ENCODE assay signal across 26 cellular contexts in genomic region chr2:120550274-120550673, GRCh38.
"Had no signal": no experiment of that assay in that cellular context is flagged by ENCODE, and none has a peak within 500 bp of the region (broad histone marks: within the 10 kb centered on the region; RNA-seq: fewer than 3 reads in every experiment).

No MANE protein-coding gene starts in this region.

- H3K27ac ChIP-seq: cardiac muscle cell, uterus had no signal

- H3K4me1 Mint-ChIP-seq: memory B cell had no signal

- H3K27me3 ChIP-seq: sigmoid colon, testis, uterus had no signal

- FAIRE-seq: endometrium had no signal

- H3K4me3 ChIP-seq: cardiac muscle cell, sigmoid colon, testis, uterus had no signal

- H3K9me3 Mint-ChIP-seq: activated CD4-positive, alpha-beta memory T cell treated with anti-CD3 and anti-CD28 coated beads for 36 hours; activated naive CD4-positive, alpha-beta T cell treated with anti-CD3 and anti-CD28 coated beads for 36 hours; activated naive CD8-positive, alpha-beta T cell treated with anti-CD3 and anti-CD28 coated beads, Interleukin-2, amount 10 ng/mL, durations not matched to agents 7 days and 5 days; activated T-cell treated with anti-CD3 and anti-CD28 coated beads, Interleukin-2, amount 50 U/mL, for 72 hours; dendritic cell treated with granulocyte-macrophage colony-stimulating factor and Interleukin-4, amounts not matched to agents 40 ng/mL and 50 ng/mL, for 4 days; memory B cell; naive B cell; stimulated activated naive B cell treated with anti-CD40 and anti-IgM and Interleukin-4, amounts not matched to agents 10 μg/mL and 1 μg/mL and 100 μg/mL, for 72 hours; T-helper 1 cell treated with Interleukin-12 subunit alpha and Interleukin-12 subunit beta and Interleukin-4 antibody, amounts not matched to agents 30 μg/mL and 1 μg/mL, for 36 hours had no signal

- H3K27ac Mint-ChIP-seq: activated CD4-positive, alpha-beta memory T cell treated with anti-CD3 and anti-CD28 coated beads for 36 hours; activated naive CD4-positive, alpha-beta T cell treated with anti-CD3 and anti-CD28 coated beads for 36 hours; activated naive CD8-positive, alpha-beta T cell treated with anti-CD3 and anti-CD28 coated beads, Interleukin-2, amount 10 ng/mL, durations not matched to agents 7 days and 5 days; activated T-cell treated with anti-CD3 and anti-CD28 coated beads, Interleukin-2, amount 50 U/mL, for 72 hours; dendritic cell treated with granulocyte-macrophage colony-stimulating factor and Interleukin-4, amounts not matched to agents 40 ng/mL and 50 ng/mL, for 4 days; memory B cell; naive B cell; stimulated activated naive B cell treated with anti-CD40 and anti-IgM and Interleukin-4, amounts not matched to agents 10 μg/mL and 1 μg/mL and 100 μg/mL, for 72 hours; T-helper 1 cell treated with Interleukin-12 subunit alpha and Interleukin-12 subunit beta and Interleukin-4 antibody, amounts not matched to agents 30 μg/mL and 1 μg/mL, for 36 hours had no signal

- H3K36me3 ChIP-seq: cardiac muscle cell, sigmoid colon, uterus had no signal

- H3K36me3 Mint-ChIP-seq: activated CD4-positive, alpha-beta memory T cell treated with anti-CD3 and anti-CD28 coated beads for 36 hours; activated naive CD8-positive, alpha-beta T cell treated with anti-CD3 and anti-CD28 coated beads, Interleukin-2, amount 10 ng/mL, durations not matched to agents 7 days and 5 days; memory B cell; naive B cell; stimulated activated naive B cell treated with anti-CD40 and anti-IgM and Interleukin-4, amounts not matched to agents 10 μg/mL and 1 μg/mL and 100 μg/mL, for 72 hours had no signal

- H3K9me3 ChIP-seq: sigmoid colon, testis, uterus had no signal

- H3K4me3 Mint-ChIP-seq: activated CD4-positive, alpha-beta memory T cell treated with anti-CD3 and anti-CD28 coated beads for 36 hours; activated naive CD4-positive, alpha-beta T cell treated with anti-CD3 and anti-CD28 coated beads for 36 hours; activated naive CD8-positive, alpha-beta T cell treated with anti-CD3 and anti-CD28 coated beads, Interleukin-2, amount 10 ng/mL, durations not matched to agents 7 days and 5 days; activated T-cell treated with anti-CD3 and anti-CD28 coated beads, Interleukin-2, amount 50 U/mL, for 72 hours; dendritic cell treated with granulocyte-macrophage colony-stimulating factor and Interleukin-4, amounts not matched to agents 40 ng/mL and 50 ng/mL, for 4 days; memory B cell; naive B cell; stimulated activated naive B cell treated with anti-CD40 and anti-IgM and Interleukin-4, amounts not matched to agents 10 μg/mL and 1 μg/mL and 100 μg/mL, for 72 hours; T-helper 1 cell treated with Interleukin-12 subunit alpha and Interleukin-12 subunit beta and Interleukin-4 antibody, amounts not matched to agents 30 μg/mL and 1 μg/mL, for 36 hours had no signal

- DNase-seq: activated CD4-positive, alpha-beta memory T cell treated with anti-CD3 and anti-CD28 coated beads for 36 hours; activated CD4-positive, alpha-beta T cell treated with anti-CD3 and anti-CD28 coated beads for 4 hours; activated CD4-positive, CD25-positive, alpha-beta regulatory T cell; activated effector memory CD4-positive, alpha-beta T cell treated with Interleukin-2 at 50 U/mL for 16 hours; activated naive CD4-positive, alpha-beta T cell treated with anti-CD3 and anti-CD28 coated beads for 36 hours; activated naive CD8-positive, alpha-beta T cell treated with anti-CD3 and anti-CD28 coated beads, Interleukin-2, amount 10 ng/mL, durations not matched to agents 7 days and 5 days; activated T-cell treated with anti-CD3 and anti-CD28 coated beads, Interleukin-2, amount 50 U/mL, for 72 hours; amniotic stem cell; effector CD4-positive, alpha-beta T cell; hypothalamus; left cardiac atrium; naive B cell; occipital lobe; sigmoid colon; stimulated activated CD4-positive, alpha-beta T cell treated with anti-CD3 and anti-CD28 coated beads, Interleukin-2, amount 100 ng/mL, for 48 hours; stimulated activated CD8-positive, alpha-beta memory T cell treated with anti-CD3 and anti-CD28 coated beads, Interleukin-4, amount 100 ng/mL, for 48 hours; stimulated activated naive B cell treated with anti-CD40 and anti-IgM and Interleukin-4, amounts not matched to agents 10 μg/mL and 1 μg/mL and 100 μg/mL, for 72 hours; T1000; testis; trophoblast cell; uterus had no signal
